1 cellular context compared by ENCODE assay signal in the genomic region with DNA sequence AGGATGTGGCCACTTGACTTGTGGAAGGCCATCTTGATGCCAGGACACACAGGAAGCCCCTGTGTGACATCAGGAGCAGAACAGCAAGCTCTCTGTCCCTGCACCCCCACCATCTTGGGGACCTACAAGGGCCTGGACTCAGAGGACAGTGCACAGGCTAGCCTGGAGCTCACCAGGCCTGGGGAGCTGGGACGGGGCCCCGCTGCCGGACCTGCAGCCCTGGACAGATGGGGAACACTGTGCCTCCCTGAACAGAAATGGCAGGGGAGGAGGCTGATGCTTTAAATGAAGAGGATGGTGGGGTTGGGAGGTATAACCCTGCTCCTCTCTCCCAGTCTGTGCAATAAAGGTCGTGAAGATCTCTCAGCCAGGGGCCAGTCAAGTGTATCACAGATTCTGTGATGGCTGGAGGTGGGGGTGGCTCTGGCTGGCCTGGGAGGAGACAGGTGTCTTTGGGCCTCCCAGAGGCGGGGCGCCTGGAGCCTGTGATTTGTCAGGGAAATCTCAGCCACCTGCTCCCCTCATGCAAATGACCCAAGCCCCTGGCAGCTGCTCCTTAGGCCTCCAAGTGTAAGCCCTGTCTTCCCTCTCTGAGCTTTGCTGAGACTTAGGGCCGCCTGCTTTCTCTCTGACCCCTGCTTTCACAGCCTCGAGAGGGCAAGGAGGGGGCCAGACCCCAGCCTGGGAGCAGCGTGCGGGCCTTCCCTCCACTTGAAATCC.
TF ChIP-seq lines count a peak whose summit lies in the region.

No MANE protein-coding gene starts in this region.

TF ChIP-seq in HepG2, 621 proteins besides CTCF, POLR2A, EP300 and RAD21:
- TF ChIP-seq AGO2 (optimal IDR thresholded peaks at IDR 0.05; ENCODE audit: low read depth, low read length) (peak; percentile 32), ZNF672 (CRISPR knock-in tag; IDR thresholded peaks at IDR 0.05) (no peak), ZFP36L1 (CRISPR knock-in tag; IDR thresholded peaks at IDR 0.05) (no peak)
